ENCODE assay signal across 7 cellular contexts in genomic region chr16:1979271-1980025, GRCh38. TPM values are rescaled to one million over a fixed set of nuclear protein-coding genes. Genes with fewer than 3 reads are reported as not detected.
DNase-seq lines count a peak whose midpoint lies in the region; ATAC-seq lines count a peak whose summit lies in the region.
"Had no signal": no experiment of that assay in that cellular context is flagged by ENCODE, and none has a peak within 500 bp of the region (broad histone marks: within the 10 kb centered on the region; RNA-seq: fewer than 3 reads in every experiment).

No MANE protein-coding gene starts in this region.

- peaks cover 3% of the 10 kb centered on the region; the same call in 1 of the 2 replicates for H3K4me1 ChIP-seq in iPS DF 6.9 (ENCODE audit: control insufficient read depth, insufficient read depth, low read length)

- DNase-seq in Right ventricle myocardium inferior (ENCODE audit: missing footprints): peak; percentile 71
- DNase-seq in Right ventricle myocardium superior: no peak
- no peak for DNase-seq in iPS DF 6.9 (ENCODE audit: low read depth, low spot score)
- DNase-seq in ureter (ENCODE audit: low spot score): peak; percentile 80

- H3K36me3 ChIP-seq in iPS DF 6.9 (ENCODE audit: control insufficient read depth, insufficient read depth, low read length): peaks cover 37% of the 10 kb centered on the region

- H3K9me3 ChIP-seq in iPS DF 6.9 (ENCODE audit: control insufficient read depth, insufficient read depth, low read length): no peaks in the 10 kb centered on the region

- intact Hi-C loops in Right ventricle myocardium inferior (cut with DNase I): no loop called here
- intact Hi-C loops in Right ventricle myocardium superior (cut with DNase I): no loop called here

- ATAC-seq in Right ventricle myocardium inferior: no peak
- ATAC-seq in Right ventricle myocardium superior (ENCODE audit: poor library complexity): no peak
- no peak for ATAC-seq in GM19328 (IDR thresholded peaks at IDR 0.05; ENCODE audit: unreplicated experiment)
- no peak for ATAC-seq in HG03159 (IDR thresholded peaks at IDR 0.05; ENCODE audit: unreplicated experiment)

- peak overlapping the region; percentile 25; the same call in 1 of the 2 replicates for H3K4me3 ChIP-seq in iPS DF 6.9 (ENCODE audit: low read length)

- peaks cover 11% of the 10 kb centered on the region; the same call in 1 of the 2 replicates for H3K27me3 ChIP-seq in iPS DF 6.9 (ENCODE audit: control insufficient read depth, insufficient read depth, low read length)

- H3K27ac ChIP-seq in iPS DF 6.9 (ENCODE audit: low read length): no peak overlapping the region
- H3K27ac ChIP-seq: C4-2B had no signal

- WGBS in iPS DF 6.9 (ENCODE audit: insufficient coverage, insufficient read length): no CpG with 5 or more reads among the region's 70 CpGs

RNA-seq across cellular contexts. Expression of gene NOXO1, which starts 1.8 kb away (rescaled TPM):
- total RNA-seq in Right ventricle myocardium inferior (0.22 TPM), Right ventricle myocardium superior (not detected), ureter (0.65 TPM)

RNA-seq across cellular contexts. Expression of gene GFER, which starts 4.5 kb away (rescaled TPM):
- total RNA-seq in Right ventricle myocardium inferior: 25.8 TPM
- total RNA-seq in Right ventricle myocardium superior: 28.3 TPM
- total RNA-seq in ureter: 16.5 TPM

RNA-seq across cellular contexts. Expression of gene TBL3, which starts 7.6 kb away (rescaled TPM):
- 24.9 TPM for total RNA-seq in Right ventricle myocardium inferior
- total RNA-seq in Right ventricle myocardium superior: 20.3 TPM
- total RNA-seq in ureter: 37.0 TPM

RNA-seq across cellular contexts. Expression of gene SYNGR3, which starts 10.3 kb away (rescaled TPM):
- total RNA-seq in Right ventricle myocardium inferior (0.62 TPM), Right ventricle myocardium superior (0.32 TPM), ureter (0.86 TPM)

RNA-seq across cellular contexts. Expression of gene RNF151, which starts 12.8 kb away (rescaled TPM):
- total RNA-seq in Right ventricle myocardium inferior (not detected), Right ventricle myocardium superior (not detected), ureter (not detected)

Comparison
In these comparisons a context has a peak if more than half of its experiments do, and no peak if none do; other contexts are left out.
1. DNase-seq: peak in Right ventricle myocardium inferior (single experiment) and ureter (single experiment); none in Right ventricle myocardium superior (single experiment) and iPS DF 6.9 (single experiment).